Comparison of ENCODE assay signal across 10 cellular contexts in the genomic region with DNA sequence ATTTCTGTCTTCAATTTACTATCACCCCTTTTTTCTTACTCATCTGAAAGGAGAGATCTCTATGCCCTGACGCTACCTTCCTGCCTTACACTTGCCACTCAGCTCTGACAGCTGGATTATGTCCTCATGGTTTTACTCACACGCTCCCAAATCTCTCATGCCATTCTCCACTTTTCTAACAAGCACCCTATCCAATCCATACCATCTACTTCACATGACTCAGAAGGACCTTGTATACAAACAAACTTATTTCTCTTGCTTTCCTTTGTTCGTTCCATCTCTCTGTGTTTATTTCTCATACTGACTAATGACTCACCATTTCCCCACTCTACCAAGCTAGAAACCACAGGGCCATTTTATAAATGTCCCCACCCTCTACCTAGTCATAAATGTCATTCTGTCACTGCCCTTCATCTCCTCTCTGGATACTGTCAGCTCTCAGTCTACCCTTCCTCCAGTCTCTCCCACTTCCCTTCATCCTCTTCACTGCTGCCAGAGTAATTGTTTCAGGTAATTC.
DNase-seq lines count a peak whose midpoint lies in the region; ATAC-seq and TF ChIP-seq lines count a peak whose summit lies in the region.
"Had no signal": no experiment of that assay in that cellular context is flagged by ENCODE, and none has a peak within 500 bp of the region (broad histone marks: within the 10 kb centered on the region; RNA-seq: fewer than 3 reads in every experiment).

No MANE protein-coding gene starts in this region.

- no peaks in the 10 kb centered on the region for H3K9me3 ChIP-seq in thyroid gland
- H3K9me3 ChIP-seq: sigmoid colon had no signal

- peaks cover 61% of the 10 kb centered on the region for H3K36me3 ChIP-seq in ACC112 (ENCODE audit: insufficient read depth, low read length)
- peaks cover 48 to 64% of the 10 kb centered on the region in 2 donors for H3K36me3 ChIP-seq in thyroid gland

- H3K27me3 ChIP-seq in ACC112 (ENCODE audit: insufficient read depth, low read length) (no peaks in the 10 kb centered on the region), thyroid gland (no peaks in the 10 kb centered on the region)
- H3K27me3 ChIP-seq: sigmoid colon had no signal

- intact Hi-C loops in thyroid gland (cut with DNase I): no loop called here

- ATAC-seq in GM18868 (IDR thresholded peaks at IDR 0.05; ENCODE audit: unreplicated experiment): peak; percentile 81
- peak; percentile 77 for ATAC-seq in HG03378 (IDR thresholded peaks at IDR 0.05; ENCODE audit: unreplicated experiment)
- no peak for ATAC-seq in GM21529 (IDR thresholded peaks at IDR 0.05; ENCODE audit: unreplicated experiment)

- in situ Hi-C loops in astrocyte of the spinal cord (cut with HindIII; ENCODE audit: low sequenced_read_pairs): no loop called here

- no peak overlapping the region for H2AFZ ChIP-seq in ACC112 (ENCODE audit: low read length, unreplicated experiment)

- TF ChIP-seq POLR2A in thyroid gland (IDR thresholded peaks at IDR 0.05): no peak

- 93 to 96% methylated on average over 3 of the region's 3 CpGs for WGBS in thyroid gland, 2 donors

- DNase-seq in astrocyte of the spinal cord (ENCODE audit: low read depth, low spot score) (peak; percentile 36), HPDE6-E6E7 (ENCODE audit: extremely low spot score) (no peak), coronary artery (ENCODE audit: low spot score) (no peak), thyroid gland (no peak)
- DNase-seq: NCI-H2081 treated with DMSO at 0.1 percent for 48 hours, sigmoid colon had no signal

- H3K4me1 ChIP-seq in ACC112 (ENCODE audit: control insufficient read depth, insufficient read depth, low read length, unreplicated experiment) (peaks cover 44% of the 10 kb centered on the region), thyroid gland (no peaks in the 10 kb centered on the region)
- H3K4me1 ChIP-seq: sigmoid colon had no signal

- no peak for TF ChIP-seq CTCF in astrocyte of the spinal cord (IDR thresholded peaks at IDR 0.05; ENCODE audit: low read depth, low read length)
- TF ChIP-seq CTCF in coronary artery (IDR thresholded peaks at IDR 0.05): no peak
- TF ChIP-seq CTCF in thyroid gland (IDR thresholded peaks at IDR 0.05): no peak

- H3K4me3 ChIP-seq in ACC112 (ENCODE audit: low read depth, low read length) (no peak overlapping the region), astrocyte of the spinal cord (ENCODE audit: low read depth, low read length) (no peak overlapping the region), coronary artery (no peak overlapping the region), thyroid gland (replicated peaks in 1 of 3) (no peak overlapping the region)
- H3K4me3 ChIP-seq: sigmoid colon had no signal

- peak overlapping the region; percentile 45 for H3K27ac ChIP-seq in ACC112 (ENCODE audit: low read depth, low read length)
- no peak overlapping the region for H3K27ac ChIP-seq in coronary artery
- no peak overlapping the region for H3K27ac ChIP-seq in thyroid gland
- H3K27ac ChIP-seq: sigmoid colon had no signal

- H3K79me2 ChIP-seq in ACC112 (ENCODE audit: control insufficient read depth, insufficient read depth, low read length, unreplicated experiment): no peaks in the 10 kb centered on the region
